Comparison of ENCODE assay signal across 8 cellular contexts in the genomic region with DNA sequence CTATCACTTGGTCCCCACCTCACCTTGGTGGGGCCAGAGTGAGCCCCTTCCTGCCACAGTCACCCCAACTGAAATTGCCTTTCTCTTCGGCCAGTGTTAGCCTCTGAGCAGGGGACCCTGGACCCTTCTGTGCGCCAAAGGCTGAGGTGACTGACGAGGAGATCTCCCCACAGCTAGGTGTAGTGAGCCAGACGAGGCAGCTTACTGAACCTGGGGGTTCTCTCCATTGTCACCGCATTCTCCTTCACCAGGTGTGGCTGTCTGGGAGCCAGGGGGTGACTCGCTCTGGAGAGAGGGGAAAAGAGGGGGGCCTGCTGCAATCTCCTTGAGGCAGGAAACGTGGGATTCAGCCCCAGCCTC. TPM values are rescaled to one million over a fixed set of nuclear protein-coding genes. Genes with fewer than 3 reads are reported as not detected.
DNase-seq lines count a peak whose midpoint lies in the region; ATAC-seq and TF ChIP-seq lines count a peak whose summit lies in the region.

No MANE protein-coding gene starts in this region.

- no peak for DNase-seq in CD8-positive, alpha-beta memory T cell
- DNase-seq in Panc1 (ENCODE audit: low read depth, low spot score) (no peak), epithelial cell of prostate (ENCODE audit: low read depth, low spot score) (no peak), osteocyte (ENCODE audit: extremely low spot score, unreplicated experiment) (no peak), CD1c-positive myeloid dendritic cell (ENCODE audit: extremely low spot score) (no peak), GM03348 (ENCODE audit: low spot score) (no peak)

- H3K27me3 ChIP-seq in CD8-positive, alpha-beta memory T cell (ENCODE audit: insufficient read depth, low read length, poor library complexity, severe bottlenecking) = no peaks in the 10 kb centered on the region
- no peaks in the 10 kb centered on the region for H3K27me3 ChIP-seq in Panc1 (ENCODE audit: control insufficient read depth, insufficient read depth, low read length)

- peak overlapping the region in 7 of 8 donors; percentile 72 to 100 (median 99) for H3K27ac Mint-ChIP-seq in CD8-positive, alpha-beta memory T cell
- no peak overlapping the region for H3K27ac Mint-ChIP-seq in osteocyte (ENCODE audit: unreplicated experiment)

- peaks cover 33% of the 10 kb centered on the region for H3K4me1 ChIP-seq in CD8-positive, alpha-beta memory T cell (ENCODE audit: insufficient read depth, low read length)
- H3K4me1 ChIP-seq in Panc1 (ENCODE audit: control insufficient read depth, insufficient read depth, low read length) = peaks cover 14% of the 10 kb centered on the region

- POLR2A ChIA-PET in CD8-positive, alpha-beta memory T cell (lab: Charles Lee) = no interaction called here
- POLR2A ChIA-PET in Panc1 (lab: Charles Lee) = no interaction called here

- ATAC-seq in Panc1 = no peak
- ATAC-seq in GM18873 (IDR thresholded peaks at IDR 0.05; ENCODE audit: low FRiP score, unreplicated experiment) = no peak
- ATAC-seq in GM19395 (IDR thresholded peaks at IDR 0.05; ENCODE audit: unreplicated experiment) = no peak

- H3K9me3 Mint-ChIP-seq in CD8-positive, alpha-beta memory T cell = no peaks in the 10 kb centered on the region
- H3K9me3 Mint-ChIP-seq in osteocyte (ENCODE audit: unreplicated experiment) = no peaks in the 10 kb centered on the region

- peaks cover 22 to 46% (median 33%) of the 10 kb centered on the region in 3 donors for H3K4me1 Mint-ChIP-seq in CD8-positive, alpha-beta memory T cell
- peaks cover 34% of the 10 kb centered on the region for H3K4me1 Mint-ChIP-seq in osteocyte (ENCODE audit: unreplicated experiment)

- in situ Hi-C loops in Panc1 (cut with HindIII; ENCODE audit: low pct_unique_long_range_greater_than_20kb, low sequenced_read_pairs) = no loop called here

- BruUV-seq in Panc1 (replicated peaks; lab: Mats Ljungman, UMichigan) = no TSS peak

- H3K9me3 ChIP-seq in CD8-positive, alpha-beta memory T cell (ENCODE audit: low read length) = no peaks in the 10 kb centered on the region
- H3K9me3 ChIP-seq in Panc1 (ENCODE audit: control insufficient read depth, insufficient read depth, low read depth, low read length) = no peaks in the 10 kb centered on the region

- intact Hi-C loops in Panc1 (cut with micrococcal nuclease; ENCODE audit: unreplicated experiment) = no loop called here

- TF ChIP-seq CTCF in Panc1 (IDR thresholded peaks at IDR 0.05) (no peak), osteocyte (IDR thresholded peaks at IDR 0.05) (no peak)

- CTCF ChIA-PET in CD8-positive, alpha-beta memory T cell (lab: Charles Lee) = no interaction called here
- CTCF ChIA-PET in Panc1 (lab: Charles Lee) = interaction anchor here (0.7 kb wide), 1 partner anchor 134 kb away, joined by 3 read pairs; no protein-coding TSS in a partner anchor

- H3K4me3 ChIP-seq in CD8-positive, alpha-beta memory T cell (ENCODE audit: low read length) = peak overlapping the region; percentile 98
- peak overlapping the region; percentile 92 to 98 for H3K4me3 ChIP-seq in Panc1 (ENCODE audit: low read depth in 2 of 2, low read length in 2 of 2)

- H3K36me3 Mint-ChIP-seq in CD8-positive, alpha-beta memory T cell = peaks cover 0 to 36% (median 0%) of the 10 kb centered on the region in 3 donors
- H3K36me3 Mint-ChIP-seq in osteocyte (ENCODE audit: unreplicated experiment) = peaks cover 8% of the 10 kb centered on the region

- H3K27ac ChIP-seq in CD8-positive, alpha-beta memory T cell (ENCODE audit: low read depth, low read length) = peak overlapping the region; percentile 95
- H3K27ac ChIP-seq in Panc1 (ENCODE audit: low read length) (peak overlapping the region; percentile 91), epithelial cell of prostate (peak overlapping the region; percentile 62)

- H3K36me3 ChIP-seq in CD8-positive, alpha-beta memory T cell (ENCODE audit: insufficient read depth, low read length) = peaks cover 6% of the 10 kb centered on the region
- H3K36me3 ChIP-seq in Panc1 (ENCODE audit: control insufficient read depth, insufficient read depth, low read length) = peaks cover 8% of the 10 kb centered on the region

- H3K27me3 Mint-ChIP-seq in CD8-positive, alpha-beta memory T cell = no peaks in the 10 kb centered on the region
- no peaks in the 10 kb centered on the region for H3K27me3 Mint-ChIP-seq in osteocyte (ENCODE audit: unreplicated experiment)

- peak overlapping the region; percentile 94 to 98 (median 96) for H3K4me3 Mint-ChIP-seq in CD8-positive, alpha-beta memory T cell
- H3K4me3 Mint-ChIP-seq in osteocyte (ENCODE audit: unreplicated experiment) = peak overlapping the region; percentile 99

RNA-seq across cellular contexts. Expression of a gene that starts 1.3 kb away (rescaled TPM):
- total RNA-seq in CD8-positive, alpha-beta memory T cell = 1,000 to 10,000 TPM; 2,153 to 2,200 TPM
- 2,694 TPM for polyA plus RNA-seq in CD8-positive, alpha-beta memory T cell
- total RNA-seq in Panc1 (2021; ENCODE audit: unreplicated experiment) (1,096 TPM), osteocyte (1,524 and 1,597 TPM in 2 replicates)
- polyA plus RNA-seq in Panc1 (2012; ENCODE audit: insufficient read length) = 1,277 TPM

RNA-seq across cellular contexts. Expression of a gene that starts 1.4 kb away (rescaled TPM):
- total RNA-seq in CD8-positive, alpha-beta memory T cell = 10 to 100 TPM; 86.0 to 93.3 TPM
- 121 TPM for polyA plus RNA-seq in CD8-positive, alpha-beta memory T cell
- total RNA-seq in Panc1 (2021; ENCODE audit: unreplicated experiment) (36.8 TPM), osteocyte (29.8 and 35.4 TPM in 2 replicates)
- 38.3 TPM for polyA plus RNA-seq in Panc1 (2012; ENCODE audit: insufficient read length)

RNA-seq across cellular contexts. Expression of a gene that starts 14.5 kb away (rescaled TPM):
- 10 to 100 TPM; 93.7 to 97.6 TPM for total RNA-seq in CD8-positive, alpha-beta memory T cell
- 58.6 TPM for polyA plus RNA-seq in CD8-positive, alpha-beta memory T cell
- 120 TPM for total RNA-seq in Panc1 (2021; ENCODE audit: unreplicated experiment)
- 142 TPM for polyA plus RNA-seq in Panc1 (2012; ENCODE audit: insufficient read length)
- total RNA-seq in osteocyte = 41.9 and 44.5 TPM in 2 replicates

RNA-seq across cellular contexts. Expression of a gene that starts 20.4 kb away (rescaled TPM):
- total RNA-seq in CD8-positive, alpha-beta memory T cell = 1 to 10 TPM in 1 of 2 experiments, under 1 TPM in 1; 0.97 to 1.1 TPM
- 3.6 TPM for polyA plus RNA-seq in CD8-positive, alpha-beta memory T cell
- 1.2 TPM for total RNA-seq in Panc1 (2021; ENCODE audit: unreplicated experiment)
- 1.5 TPM for polyA plus RNA-seq in Panc1 (2012; ENCODE audit: insufficient read length)
- 0.30 TPM in 1 of 2 replicates, not detected in the other for total RNA-seq in osteocyte

RNA-seq across cellular contexts. Expression of a gene that starts 41.3 kb away (rescaled TPM):
- total RNA-seq in CD8-positive, alpha-beta memory T cell = not detected
- 0.28 TPM for polyA plus RNA-seq in CD8-positive, alpha-beta memory T cell
- 46.6 TPM for total RNA-seq in Panc1 (2021; ENCODE audit: unreplicated experiment)
- polyA plus RNA-seq in Panc1 (2012; ENCODE audit: insufficient read length) = 208 TPM
- total RNA-seq in osteocyte = 6.5 and 8.6 TPM in 2 replicates
